Comparison of ENCODE assay signal across 7 cellular contexts in genomic region chr1:8338526-8339202, GRCh38. TPM values are rescaled to one million over a fixed set of nuclear protein-coding genes. Genes with fewer than 3 reads are reported as not detected.
"Had no signal": no experiment of that assay in that cellular context is flagged by ENCODE, and none has a peak within 500 bp of the region (broad histone marks: within the 10 kb centered on the region; RNA-seq: fewer than 3 reads in every experiment).

No MANE protein-coding gene starts in this region.

- H3K4me3 Mint-ChIP-seq: GM23338, H9 had no signal

- H3K4me1 Mint-ChIP-seq: GM23338, H9 had no signal

- DNase-seq: HCEC 1CT had no signal

- H3K27ac Mint-ChIP-seq: GM23338 had no signal

- H3K27ac ChIP-seq: HL-60 had no signal

- H3K4me2 ChIP-seq: GM23338 had no signal

- H3K4me3 ChIP-seq: GM23338, K562 had no signal

- ATAC-seq: GM23338, K562 had no signal

- H2AFZ ChIP-seq: GM23338 had no signal

RNA-seq across cellular contexts. Expression of gene SLC45A1, which starts 20.8 kb away (rescaled TPM):
- total RNA-seq: HepG2, HT1080, K562 had no signal
- polyA plus RNA-seq: HepG2, K562 had no signal
